In the genomic region with DNA sequence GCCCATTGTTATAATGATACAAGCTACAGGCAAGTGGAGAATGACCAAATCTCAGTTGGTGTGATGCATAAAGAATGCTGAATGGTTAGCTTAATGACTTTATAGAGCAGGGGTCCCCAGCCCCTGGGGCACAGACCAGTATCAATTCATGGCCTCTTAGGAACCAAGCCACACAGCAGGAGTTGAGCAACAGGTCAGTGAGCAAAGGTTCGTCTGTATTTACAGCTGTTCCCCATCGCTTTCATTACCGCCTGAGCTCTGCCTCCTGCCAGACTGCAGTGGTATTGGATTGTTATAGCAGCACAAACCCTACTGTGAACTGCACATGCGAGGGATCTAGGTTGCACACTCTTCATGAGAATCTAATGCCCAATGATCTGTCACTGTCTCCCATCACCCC, we compare ENCODE assay signal across 1 cellular context.
TF ChIP-seq lines count a peak whose summit lies in the region.

No MANE protein-coding gene starts in this region.

TF ChIP-seq in HepG2, 621 proteins besides CTCF, POLR2A, EP300 and RAD21 (continued from another document and continues in another):
- TF ChIP-seq, protein P1, sequence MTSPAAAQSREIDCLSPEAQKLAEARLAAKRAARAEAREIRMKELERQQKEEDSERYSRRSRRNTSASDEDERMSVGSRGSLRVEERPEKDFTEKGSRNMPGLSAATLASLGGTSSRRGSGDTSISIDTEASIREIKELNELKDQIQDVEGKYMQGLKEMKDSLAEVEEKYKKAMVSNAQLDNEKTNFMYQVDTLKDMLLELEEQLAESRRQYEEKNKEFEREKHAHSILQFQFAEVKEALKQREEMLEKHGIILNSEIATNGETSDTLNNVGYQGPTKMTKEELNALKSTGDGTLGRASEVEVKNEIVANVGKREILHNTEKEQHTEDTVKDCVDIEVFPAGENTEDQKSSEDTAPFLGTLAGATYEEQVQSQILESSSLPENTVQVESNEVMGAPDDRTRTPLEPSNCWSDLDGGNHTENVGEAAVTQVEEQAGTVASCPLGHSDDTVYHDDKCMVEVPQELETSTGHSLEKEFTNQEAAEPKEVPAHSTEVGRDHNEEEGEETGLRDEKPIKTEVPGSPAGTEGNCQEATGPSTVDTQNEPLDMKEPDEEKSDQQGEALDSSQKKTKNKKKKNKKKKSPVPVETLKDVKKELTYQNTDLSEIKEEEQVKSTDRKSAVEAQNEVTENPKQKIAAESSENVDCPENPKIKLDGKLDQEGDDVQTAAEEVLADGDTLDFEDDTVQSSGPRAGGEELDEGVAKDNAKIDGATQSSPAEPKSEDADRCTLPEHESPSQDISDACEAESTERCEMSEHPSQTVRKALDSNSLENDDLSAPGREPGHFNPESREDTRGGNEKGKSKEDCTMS (CRISPR knock-in tag; conservative IDR thresholded peaks at IDR 0.05), result no peak
- TF ChIP-seq KLF15 (CRISPR knock-in tag; IDR thresholded peaks at IDR 0.05; ENCODE audit: borderline replicate concordance) (no peak), ZKSCAN8 (CRISPR knock-in tag; IDR thresholded peaks at IDR 0.05; ENCODE audit: borderline replicate concordance) (0 out of 2 replicates have a peak, but pooled peaks have one; percentile 19), DMAP1 (CRISPR knock-in tag; IDR thresholded peaks at IDR 0.05) (0 out of 2 replicates have a peak, but pooled peaks have one; percentile 17), TGIF2 (CRISPR knock-in tag; IDR thresholded peaks at IDR 0.05) (no peak), ZSCAN30 (CRISPR knock-in tag; IDR thresholded peaks at IDR 0.05) (no peak), BCL6 (CRISPR knock-in tag; IDR thresholded peaks at IDR 0.05) (peak; percentile 56), PHB2 (IDR thresholded peaks at IDR 0.05; ENCODE audit: partially characterized antibody) (no peak), ZNF547 (CRISPR knock-in tag; IDR thresholded peaks at IDR 0.05) (no peak), MIER3 (CRISPR knock-in tag; IDR thresholded peaks at IDR 0.05; ENCODE audit: borderline replicate concordance) (peak; percentile 55; the same call in 1 of the 2 replicates), MTA3 (CRISPR knock-in tag; IDR thresholded peaks at IDR 0.05) (no peak), SMAD9 (CRISPR knock-in tag; IDR thresholded peaks at IDR 0.05) (no peak), ZNF614 (CRISPR knock-in tag; IDR thresholded peaks at IDR 0.05; ENCODE audit: borderline replicate concordance) (peak; percentile 42; the same call in 1 of the 2 replicates), ZNF274 (CRISPR knock-in tag; IDR thresholded peaks at IDR 0.05) (no peak), MYNN (CRISPR knock-in tag; IDR thresholded peaks at IDR 0.05; ENCODE audit: low read depth) (no peak), NONO (IDR thresholded peaks at IDR 0.05) (no peak), NONO (CRISPR knock-in tag; conservative IDR thresholded peaks at IDR 0.05) (peak; percentile 56; the same call in 1 of the 2 replicates), ELF1 (CRISPR knock-in tag; IDR thresholded peaks at IDR 0.05) (no peak), FOSL1 (CRISPR knock-in tag; IDR thresholded peaks at IDR 0.05; ENCODE audit: borderline replicate concordance) (no peak), ZNF501 (CRISPR knock-in tag; IDR thresholded peaks at IDR 0.05) (0 out of 2 replicates have a peak, but pooled peaks have one; percentile 50), RFX1 (IDR thresholded peaks at IDR 0.05) (no peak), ESRRA (CRISPR knock-in tag; IDR thresholded peaks at IDR 0.05; ENCODE audit: low read depth) (no peak), ZBTB7B (CRISPR knock-in tag; IDR thresholded peaks at IDR 0.05) (peak; percentile 55; the same call in 1 of the 2 replicates), KDM4B (CRISPR knock-in tag; IDR thresholded peaks at IDR 0.05) (peak; percentile 40; the same call in 1 of the 2 replicates), ZSCAN21 (CRISPR knock-in tag; IDR thresholded peaks at IDR 0.05; ENCODE audit: borderline replicate concordance) (no peak), ELF3 (CRISPR knock-in tag; IDR thresholded peaks at IDR 0.05) (peak; percentile 36; the same call in 1 of the 2 replicates), ZNF30 (CRISPR knock-in tag; IDR thresholded peaks at IDR 0.05) (no peak), KDM5B (CRISPR knock-in tag; IDR thresholded peaks at IDR 0.05; ENCODE audit: borderline replicate concordance) (no peak), MXI1 (IDR thresholded peaks at IDR 0.05; ENCODE audit: borderline replicate concordance, low read depth, low read length) (0 out of 3 replicates have a peak, but pooled peaks have one; percentile 28), ASH2L (IDR thresholded peaks at IDR 0.05; ENCODE audit: insufficient read length, low read depth, low read length) (peak; percentile 20), FOXK1 (CRISPR knock-in tag; IDR thresholded peaks at IDR 0.05; ENCODE audit: borderline replicate concordance, low read depth) (peak; percentile 66; the same call in 1 of the 2 replicates)
- TF ChIP-seq, protein P2, sequence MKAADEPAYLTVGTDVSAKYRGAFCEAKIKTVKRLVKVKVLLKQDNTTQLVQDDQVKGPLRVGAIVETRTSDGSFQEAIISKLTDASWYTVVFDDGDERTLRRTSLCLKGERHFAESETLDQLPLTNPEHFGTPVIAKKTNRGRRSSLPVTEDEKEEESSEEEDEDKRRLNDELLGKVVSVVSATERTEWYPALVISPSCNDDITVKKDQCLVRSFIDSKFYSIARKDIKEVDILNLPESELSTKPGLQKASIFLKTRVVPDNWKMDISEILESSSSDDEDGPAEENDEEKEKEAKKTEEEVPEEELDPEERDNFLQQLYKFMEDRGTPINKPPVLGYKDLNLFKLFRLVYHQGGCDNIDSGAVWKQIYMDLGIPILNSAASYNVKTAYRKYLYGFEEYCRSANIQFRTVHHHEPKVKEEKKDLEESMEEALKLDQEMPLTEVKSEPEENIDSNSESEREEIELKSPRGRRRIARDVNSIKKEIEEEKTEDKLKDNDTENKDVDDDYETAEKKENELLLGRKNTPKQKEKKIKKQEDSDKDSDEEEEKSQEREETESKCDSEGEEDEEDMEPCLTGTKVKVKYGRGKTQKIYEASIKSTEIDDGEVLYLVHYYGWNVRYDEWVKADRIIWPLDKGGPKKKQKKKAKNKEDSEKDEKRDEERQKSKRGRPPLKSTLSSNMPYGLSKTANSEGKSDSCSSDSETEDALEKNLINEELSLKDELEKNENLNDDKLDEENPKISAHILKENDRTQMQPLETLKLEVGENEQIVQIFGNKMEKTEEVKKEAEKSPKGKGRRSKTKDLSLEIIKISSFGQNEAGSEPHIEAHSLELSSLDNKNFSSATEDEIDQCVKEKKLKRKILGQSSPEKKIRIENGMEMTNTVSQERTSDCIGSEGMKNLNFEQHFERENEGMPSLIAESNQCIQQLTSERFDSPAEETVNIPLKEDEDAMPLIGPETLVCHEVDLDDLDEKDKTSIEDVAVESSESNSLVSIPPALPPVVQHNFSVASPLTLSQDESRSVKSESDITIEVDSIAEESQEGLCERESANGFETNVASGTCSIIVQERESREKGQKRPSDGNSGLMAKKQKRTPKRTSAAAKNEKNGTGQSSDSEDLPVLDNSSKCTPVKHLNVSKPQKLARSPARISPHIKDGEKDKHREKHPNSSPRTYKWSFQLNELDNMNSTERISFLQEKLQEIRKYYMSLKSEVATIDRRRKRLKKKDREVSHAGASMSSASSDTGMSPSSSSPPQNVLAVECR (CRISPR knock-in tag; IDR thresholded peaks at IDR 0.05; ENCODE audit: borderline replicate concordance), result peak; percentile 24; the same call in 1 of the 2 replicates
- TF ChIP-seq, protein P3, sequence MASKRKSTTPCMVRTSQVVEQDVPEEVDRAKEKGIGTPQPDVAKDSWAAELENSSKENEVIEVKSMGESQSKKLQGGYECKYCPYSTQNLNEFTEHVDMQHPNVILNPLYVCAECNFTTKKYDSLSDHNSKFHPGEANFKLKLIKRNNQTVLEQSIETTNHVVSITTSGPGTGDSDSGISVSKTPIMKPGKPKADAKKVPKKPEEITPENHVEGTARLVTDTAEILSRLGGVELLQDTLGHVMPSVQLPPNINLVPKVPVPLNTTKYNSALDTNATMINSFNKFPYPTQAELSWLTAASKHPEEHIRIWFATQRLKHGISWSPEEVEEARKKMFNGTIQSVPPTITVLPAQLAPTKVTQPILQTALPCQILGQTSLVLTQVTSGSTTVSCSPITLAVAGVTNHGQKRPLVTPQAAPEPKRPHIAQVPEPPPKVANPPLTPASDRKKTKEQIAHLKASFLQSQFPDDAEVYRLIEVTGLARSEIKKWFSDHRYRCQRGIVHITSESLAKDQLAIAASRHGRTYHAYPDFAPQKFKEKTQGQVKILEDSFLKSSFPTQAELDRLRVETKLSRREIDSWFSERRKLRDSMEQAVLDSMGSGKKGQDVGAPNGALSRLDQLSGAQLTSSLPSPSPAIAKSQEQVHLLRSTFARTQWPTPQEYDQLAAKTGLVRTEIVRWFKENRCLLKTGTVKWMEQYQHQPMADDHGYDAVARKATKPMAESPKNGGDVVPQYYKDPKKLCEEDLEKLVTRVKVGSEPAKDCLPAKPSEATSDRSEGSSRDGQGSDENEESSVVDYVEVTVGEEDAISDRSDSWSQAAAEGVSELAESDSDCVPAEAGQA (IDR thresholded peaks at IDR 0.05; ENCODE audit: low read depth), result 0 out of 2 replicates have a peak, but pooled peaks have one; percentile 25
- TF ChIP-seq, protein P3 (CRISPR knock-in tag; IDR thresholded peaks at IDR 0.05; ENCODE audit: borderline replicate concordance), result no peak
- TF ChIP-seq, protein P4, sequence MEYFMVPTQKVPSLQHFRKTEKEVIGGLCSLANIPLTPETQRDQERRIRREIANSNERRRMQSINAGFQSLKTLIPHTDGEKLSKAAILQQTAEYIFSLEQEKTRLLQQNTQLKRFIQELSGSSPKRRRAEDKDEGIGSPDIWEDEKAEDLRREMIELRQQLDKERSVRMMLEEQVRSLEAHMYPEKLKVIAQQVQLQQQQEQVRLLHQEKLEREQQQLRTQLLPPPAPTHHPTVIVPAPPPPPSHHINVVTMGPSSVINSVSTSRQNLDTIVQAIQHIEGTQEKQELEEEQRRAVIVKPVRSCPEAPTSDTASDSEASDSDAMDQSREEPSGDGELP (IDR thresholded peaks at IDR 0.05; ENCODE audit: borderline replicate concordance, low read depth), result peak; percentile 96
- TF ChIP-seq, protein P5, sequence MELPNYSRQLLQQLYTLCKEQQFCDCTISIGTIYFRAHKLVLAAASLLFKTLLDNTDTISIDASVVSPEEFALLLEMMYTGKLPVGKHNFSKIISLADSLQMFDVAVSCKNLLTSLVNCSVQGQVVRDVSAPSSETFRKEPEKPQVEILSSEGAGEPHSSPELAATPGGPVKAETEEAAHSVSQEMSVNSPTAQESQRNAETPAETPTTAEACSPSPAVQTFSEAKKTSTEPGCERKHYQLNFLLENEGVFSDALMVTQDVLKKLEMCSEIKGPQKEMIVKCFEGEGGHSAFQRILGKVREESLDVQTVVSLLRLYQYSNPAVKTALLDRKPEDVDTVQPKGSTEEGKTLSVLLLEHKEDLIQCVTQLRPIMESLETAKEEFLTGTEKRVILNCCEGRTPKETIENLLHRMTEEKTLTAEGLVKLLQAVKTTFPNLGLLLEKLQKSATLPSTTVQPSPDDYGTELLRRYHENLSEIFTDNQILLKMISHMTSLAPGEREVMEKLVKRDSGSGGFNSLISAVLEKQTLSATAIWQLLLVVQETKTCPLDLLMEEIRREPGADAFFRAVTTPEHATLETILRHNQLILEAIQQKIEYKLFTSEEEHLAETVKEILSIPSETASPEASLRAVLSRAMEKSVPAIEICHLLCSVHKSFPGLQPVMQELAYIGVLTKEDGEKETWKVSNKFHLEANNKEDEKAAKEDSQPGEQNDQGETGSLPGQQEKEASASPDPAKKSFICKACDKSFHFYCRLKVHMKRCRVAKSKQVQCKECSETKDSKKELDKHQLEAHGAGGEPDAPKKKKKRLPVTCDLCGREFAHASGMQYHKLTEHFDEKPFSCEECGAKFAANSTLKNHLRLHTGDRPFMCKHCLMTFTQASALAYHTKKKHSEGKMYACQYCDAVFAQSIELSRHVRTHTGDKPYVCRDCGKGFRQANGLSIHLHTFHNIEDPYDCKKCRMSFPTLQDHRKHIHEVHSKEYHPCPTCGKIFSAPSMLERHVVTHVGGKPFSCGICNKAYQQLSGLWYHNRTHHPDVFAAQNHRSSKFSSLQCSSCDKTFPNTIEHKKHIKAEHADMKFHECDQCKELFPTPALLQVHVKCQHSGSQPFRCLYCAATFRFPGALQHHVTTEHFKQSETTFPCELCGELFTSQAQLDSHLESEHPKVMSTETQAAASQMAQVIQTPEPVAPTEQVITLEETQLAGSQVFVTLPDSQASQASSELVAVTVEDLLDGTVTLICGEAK (IDR thresholded peaks at IDR 0.05), result no peak
- TF ChIP-seq, protein P5 (CRISPR knock-in tag; IDR thresholded peaks at IDR 0.05), result peak; percentile 52; the same call in 1 of the 2 replicates
